In the genomic region with DNA sequence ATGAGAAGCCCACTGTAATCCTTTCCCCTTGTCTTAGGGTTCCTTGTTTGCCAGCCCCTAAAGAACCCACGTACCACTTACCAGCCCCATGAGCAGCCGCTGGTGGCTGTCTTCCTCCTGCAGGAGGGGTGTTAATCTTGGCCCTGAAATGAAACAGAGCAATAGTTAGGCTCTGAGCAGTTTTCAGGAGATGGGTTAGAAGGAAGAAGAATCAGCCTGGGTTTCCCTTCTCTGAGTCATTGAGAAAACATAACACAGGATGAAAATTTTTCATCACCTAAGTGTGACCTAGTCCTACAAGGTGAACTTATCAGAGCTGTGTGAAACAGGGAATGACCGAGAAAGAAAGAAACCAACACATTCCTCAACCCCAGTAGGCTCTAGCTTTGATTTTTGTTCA, we compare ENCODE assay signal across 17 cellular contexts.
A peak's percentile ranks its signal among the peaks of the same experiment; 100 is the strongest.
DNase-seq lines count a peak whose midpoint lies in the region; ATAC-seq, FAIRE-seq and TF ChIP-seq lines count a peak whose summit lies in the region.
"Had no signal": no experiment of that assay in that cellular context is flagged by ENCODE, and none has a peak within 500 bp of the region (broad histone marks: within the 10 kb centered on the region; RNA-seq: fewer than 3 reads in every experiment).

No MANE protein-coding gene starts in this region.

- no peaks in the 10 kb centered on the region for H3K36me3 ChIP-seq in gastroesophageal sphincter
- H3K36me3 ChIP-seq in subcutaneous abdominal adipose tissue (ENCODE audit: control insufficient read depth in 5 of 5, insufficient read depth in 5 of 5, low read length in 5 of 5) = peaks cover 0 to 22% (median 0%) of the 10 kb centered on the region in 5 donors
- H3K36me3 ChIP-seq: Peyer's patch had no signal

- TF ChIP-seq POLR2A in gastroesophageal sphincter (IDR thresholded peaks at IDR 0.05) = no peak

- H3K9me3 ChIP-seq in gastroesophageal sphincter = no peaks in the 10 kb centered on the region
- H3K9me3 ChIP-seq in subcutaneous abdominal adipose tissue (ENCODE audit: control insufficient read depth in 5 of 5, low read length in 5 of 5) = no peaks in the 10 kb centered on the region
- H3K9me3 ChIP-seq: body of pancreas, Peyer's patch had no signal

- no peak for TF ChIP-seq CTCF in gastroesophageal sphincter (IDR thresholded peaks at IDR 0.05)

- H3K27ac ChIP-seq in gastroesophageal sphincter (peak overlapping the region; percentile 82 to 86 (median 85)), subcutaneous abdominal adipose tissue (ENCODE audit: low read depth, low read length) (peak overlapping the region; percentile 92)
- H3K27ac ChIP-seq: body of pancreas, VCaP had no signal

- ATAC-seq in gastroesophageal sphincter = no peak
- ATAC-seq: body of pancreas; HCT116; stimulated activated naive CD8-positive, alpha-beta T cell treated with anti-CD3 and anti-CD28 coated beads, Interleukin-15, Interleukin-2, amounts not matched to agents 100 U/mL and 50 U/mL, for 24 hours had no signal

- no peak for TF ChIP-seq EP300 in gastroesophageal sphincter (IDR thresholded peaks at IDR 0.05)

- no peak overlapping the region for H3K9ac ChIP-seq in subcutaneous abdominal adipose tissue (ENCODE audit: low read length in 5 of 5)

- peak; percentile 25 for DNase-seq in HT-29 (ENCODE audit: low spot score)
- peak; percentile 32 for DNase-seq in RCC 7860 (ENCODE audit: low spot score)
- no peak for DNase-seq in posterior cingulate gyrus
- DNase-seq in NCI-H526 treated with DMSO at 0.1 percent for 48 hours (lab: John Stamatoyannopoulos, UW) = no peak
- DNase-seq in NOMO-1 treated with dmso at 0.1 percent for 144 hours (lab: John Stamatoyannopoulos, UW; ENCODE audit: unreplicated experiment) = no peak
- DNase-seq: activated CD8-positive, alpha-beta memory T cell treated with anti-CD3 and anti-CD28 coated beads for 24 hours; activated gamma-delta T cell treated with Interleukin-2 at 50 U/mL for 16 hours; body of pancreas; effector CD4-positive, alpha-beta T cell; EL; NCI-H1436 treated with DMSO at 0.1 percent for 48 hours; Peyer's patch; stimulated activated naive CD8-positive, alpha-beta T cell treated with anti-CD3 and anti-CD28 coated beads, Interleukin-15, Interleukin-2, amounts not matched to agents 100 U/mL and 50 U/mL, for 24 hours had no signal

- H3K4me3 ChIP-seq in gastroesophageal sphincter = no peak overlapping the region
- no peak overlapping the region for H3K4me3 ChIP-seq in subcutaneous abdominal adipose tissue (ENCODE audit: low read depth in 1 of 5, low read length in 5 of 5)
- H3K4me3 ChIP-seq: body of pancreas, Peyer's patch had no signal

- WGBS in gastroesophageal sphincter (ENCODE audit: low coverage in 1 of 2), 2 donors = 27 to 57% methylated on average over 2 of the region's 3 CpGs

- H3K27me3 ChIP-seq in gastroesophageal sphincter (no peaks in the 10 kb centered on the region), subcutaneous abdominal adipose tissue (ENCODE audit: control insufficient read depth in 5 of 5, insufficient read depth in 4 of 5, low read length in 5 of 5) (no peaks in the 10 kb centered on the region)
- H3K27me3 ChIP-seq: body of pancreas, Peyer's patch had no signal

- intact Hi-C loops in posterior cingulate gyrus (cut with DNase I) = no loop called here

- H3K4me1 ChIP-seq in gastroesophageal sphincter (peaks cover 20 to 63% (median 28%) of the 10 kb centered on the region in 3 donors), subcutaneous abdominal adipose tissue (ENCODE audit: control insufficient read depth in 5 of 5, insufficient read depth in 5 of 5, low read length in 5 of 5) (peaks cover 25 to 53% (median 48%) of the 10 kb centered on the region in 5 donors)
- H3K4me1 ChIP-seq: body of pancreas had no signal

- FAIRE-seq in RCC 7860 (lab: Jason Lieb, UNC) = no peak

Comparison
In these comparisons a context has a peak if more than half of its experiments do, and no peak if none do; other contexts are left out.
1. DNase-seq: peak in HT-29 (single experiment) and RCC 7860 (single experiment); none in posterior cingulate gyrus (0 of 10), NCI-H526 treated with DMSO at 0.1 percent for 48 hours (single experiment) and NOMO-1 treated with dmso at 0.1 percent for 144 hours (single experiment).